Comparison of ENCODE assay signal across 1 cellular context in the genomic region with DNA sequence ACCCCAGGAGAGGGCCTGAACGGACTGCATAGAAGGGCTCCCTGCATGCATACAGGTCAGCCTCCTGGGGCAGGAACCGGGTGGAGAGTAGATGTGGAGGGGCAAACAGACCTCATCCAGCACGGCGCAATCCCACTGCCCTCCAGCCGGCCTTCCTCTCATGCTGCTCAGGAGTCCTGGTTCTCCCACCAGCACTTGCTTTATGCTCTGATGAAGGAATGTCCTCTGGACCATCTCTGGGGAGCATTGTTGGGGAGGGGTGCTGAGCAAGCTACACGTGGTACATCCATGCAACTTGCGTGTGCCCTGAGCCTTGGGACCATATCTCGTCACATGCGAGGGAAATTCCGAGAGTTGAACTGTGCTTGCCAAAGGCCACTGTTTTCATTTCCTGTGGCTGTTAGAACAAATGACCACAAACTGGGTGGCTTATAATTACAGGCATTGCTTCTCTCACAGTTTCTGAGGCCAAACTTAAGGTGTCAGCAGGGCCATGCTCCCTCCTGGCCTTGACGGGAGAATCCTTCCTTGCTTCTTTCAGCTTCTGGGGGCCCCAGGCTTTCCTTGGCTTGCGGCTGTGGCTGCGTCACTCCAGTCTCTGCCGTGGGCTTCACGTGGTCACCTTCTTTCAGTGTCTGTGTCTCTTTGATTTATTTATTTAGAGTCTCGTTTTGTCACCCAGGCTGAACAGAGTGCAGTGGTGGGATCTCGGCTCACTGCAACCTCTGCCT.
A peak's percentile ranks its signal among the peaks of the same experiment; 100 is the strongest.
TF ChIP-seq lines count a peak whose summit lies in the region.

No MANE protein-coding gene starts in this region.

TF ChIP-seq in HepG2, 621 proteins besides CTCF, POLR2A, EP300 and RAD21:
- TF ChIP-seq, protein P1, sequence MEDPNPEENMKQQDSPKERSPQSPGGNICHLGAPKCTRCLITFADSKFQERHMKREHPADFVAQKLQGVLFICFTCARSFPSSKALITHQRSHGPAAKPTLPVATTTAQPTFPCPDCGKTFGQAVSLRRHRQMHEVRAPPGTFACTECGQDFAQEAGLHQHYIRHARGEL (CRISPR knock-in tag; IDR thresholded peaks at IDR 0.05), result no peak
- TF ChIP-seq, protein P2, sequence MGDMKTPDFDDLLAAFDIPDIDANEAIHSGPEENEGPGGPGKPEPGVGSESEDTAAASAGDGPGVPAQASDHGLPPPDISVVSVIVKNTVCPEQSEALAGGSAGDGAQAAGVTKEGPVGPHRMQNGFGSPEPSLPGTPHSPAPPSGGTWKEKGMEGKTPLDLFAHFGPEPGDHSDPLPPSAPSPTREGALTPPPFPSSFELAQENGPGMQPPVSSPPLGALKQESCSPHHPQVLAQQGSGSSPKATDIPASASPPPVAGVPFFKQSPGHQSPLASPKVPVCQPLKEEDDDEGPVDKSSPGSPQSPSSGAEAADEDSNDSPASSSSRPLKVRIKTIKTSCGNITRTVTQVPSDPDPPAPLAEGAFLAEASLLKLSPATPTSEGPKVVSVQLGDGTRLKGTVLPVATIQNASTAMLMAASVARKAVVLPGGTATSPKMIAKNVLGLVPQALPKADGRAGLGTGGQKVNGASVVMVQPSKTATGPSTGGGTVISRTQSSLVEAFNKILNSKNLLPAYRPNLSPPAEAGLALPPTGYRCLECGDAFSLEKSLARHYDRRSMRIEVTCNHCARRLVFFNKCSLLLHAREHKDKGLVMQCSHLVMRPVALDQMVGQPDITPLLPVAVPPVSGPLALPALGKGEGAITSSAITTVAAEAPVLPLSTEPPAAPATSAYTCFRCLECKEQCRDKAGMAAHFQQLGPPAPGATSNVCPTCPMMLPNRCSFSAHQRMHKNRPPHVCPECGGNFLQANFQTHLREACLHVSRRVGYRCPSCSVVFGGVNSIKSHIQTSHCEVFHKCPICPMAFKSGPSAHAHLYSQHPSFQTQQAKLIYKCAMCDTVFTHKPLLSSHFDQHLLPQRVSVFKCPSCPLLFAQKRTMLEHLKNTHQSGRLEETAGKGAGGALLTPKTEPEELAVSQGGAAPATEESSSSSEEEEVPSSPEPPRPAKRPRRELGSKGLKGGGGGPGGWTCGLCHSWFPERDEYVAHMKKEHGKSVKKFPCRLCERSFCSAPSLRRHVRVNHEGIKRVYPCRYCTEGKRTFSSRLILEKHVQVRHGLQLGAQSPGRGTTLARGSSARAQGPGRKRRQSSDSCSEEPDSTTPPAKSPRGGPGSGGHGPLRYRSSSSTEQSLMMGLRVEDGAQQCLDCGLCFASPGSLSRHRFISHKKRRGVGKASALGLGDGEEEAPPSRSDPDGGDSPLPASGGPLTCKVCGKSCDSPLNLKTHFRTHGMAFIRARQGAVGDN (CRISPR knock-in tag; IDR thresholded peaks at IDR 0.05), result 0 out of 2 replicates have a peak, but pooled peaks have one; percentile 11
TF ChIP-seq in HepG2: peak in this region for 1.
